26 cellular contexts compared by ENCODE assay signal in the genomic region with DNA sequence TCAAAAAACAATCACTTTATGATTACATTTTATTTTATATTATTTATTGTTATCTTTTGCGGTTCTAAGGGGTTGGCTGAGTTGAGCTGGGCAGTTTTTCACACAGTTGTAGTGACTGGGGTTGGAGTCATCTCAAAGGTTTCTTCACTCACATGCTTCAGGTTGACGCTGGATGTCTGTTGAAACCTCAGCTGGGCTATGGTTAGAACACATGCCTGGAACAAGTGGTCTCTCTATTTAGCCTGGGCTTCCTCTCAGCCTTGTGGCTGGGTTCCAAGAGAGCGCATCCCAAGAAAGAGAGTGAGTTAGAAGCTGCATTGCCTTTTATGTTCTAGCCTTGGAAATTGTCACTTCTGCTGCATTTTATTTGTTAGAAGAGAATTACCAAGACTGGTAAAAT.
"Had no signal": no experiment of that assay in that cellular context is flagged by ENCODE, and none has a peak within 500 bp of the region (broad histone marks: within the 10 kb centered on the region; RNA-seq: fewer than 3 reads in every experiment).

No MANE protein-coding gene starts in this region.

- DNase-seq: colonic mucosa; effector CD8-positive, alpha-beta T cell; endodermal cell; foreskin keratinocyte; heart right ventricle; hippocampal formation; left cardiac atrium; left lung; mammary epithelial cell; naive B cell; small intestine; stimulated activated CD4-positive, alpha-beta T cell treated with anti-CD3 and anti-CD28 coated beads, Interleukin-15, amount 100 ng/mL, for 24 hours; stimulated activated CD4-positive, alpha-beta T cell treated with anti-CD3 and anti-CD28 coated beads, Interleukin-2, amount 100 ng/mL, for 48 hours; stimulated activated naive CD4-positive, alpha-beta T cell; stimulated activated naive CD8-positive, alpha-beta T cell treated with anti-CD3 and anti-CD28 coated beads, Interleukin-15, amount 100 ng/mL, for 72 hours; transverse colon; upper lobe of right lung; uterus had no signal

- H3K4me3 ChIP-seq: colonic mucosa, gastroesophageal sphincter, heart right ventricle, left lung, neural progenitor cell, right atrium auricular region, suprapubic skin, transverse colon, upper lobe of right lung, uterus had no signal

- H3K9me3 ChIP-seq: colonic mucosa, gastroesophageal sphincter, heart right ventricle, left lung, right atrium auricular region, suprapubic skin, transverse colon, upper lobe of right lung, uterus had no signal

- H3K4me1 ChIP-seq: colonic mucosa, foreskin keratinocyte, gastroesophageal sphincter, heart right ventricle, left lung, neural progenitor cell, parathyroid adenoma, right atrium auricular region, suprapubic skin, transverse colon, upper lobe of right lung, uterus had no signal

- H3K27ac ChIP-seq: colonic mucosa, epithelial cell of prostate, foreskin keratinocyte, gastroesophageal sphincter, heart right ventricle, left lung, neural progenitor cell, parathyroid adenoma, right atrium auricular region, suprapubic skin, transverse colon, upper lobe of right lung, uterus had no signal

- ATAC-seq: esophagus mucosa; foreskin keratinocyte; gastroesophageal sphincter; heart right ventricle; left cardiac atrium; left lung; sciatic nerve; stimulated activated naive CD8-positive, alpha-beta T cell treated with anti-CD3 and anti-CD28 coated beads, Interleukin-15, amount 100 ng/mL, for 72 hours; upper lobe of right lung had no signal

- H3K36me3 ChIP-seq: colonic mucosa, gastroesophageal sphincter, heart right ventricle, left lung, neural progenitor cell, right atrium auricular region, suprapubic skin, transverse colon, upper lobe of right lung, uterus had no signal

- H3K27me3 ChIP-seq: colonic mucosa, foreskin keratinocyte, gastroesophageal sphincter, heart right ventricle, left lung, neural progenitor cell, right atrium auricular region, suprapubic skin, transverse colon, upper lobe of right lung, uterus had no signal
